1 cellular context compared by ENCODE assay signal in genomic region chr7:130153251-130153908, GRCh38.
TF ChIP-seq lines count a peak whose summit lies in the region.

No MANE protein-coding gene starts in this region.

TF ChIP-seq in GM23338, 12 proteins besides CTCF, POLR2A, EP300 and RAD21 (continued from another document):
- TF ChIP-seq ZNF462 (CRISPR knock-in tag; IDR thresholded peaks at IDR 0.05) (no peak), EZH2phosphoT487 (IDR thresholded peaks at IDR 0.05; ENCODE audit: unreplicated experiment) (no peak), ZNF331 (CRISPR knock-in tag; IDR thresholded peaks at IDR 0.05; ENCODE audit: low read depth) (no peak), EZH2 (IDR thresholded peaks at IDR 0.05; ENCODE audit: low read depth, unreplicated experiment) (no peak)
- TF ChIP-seq, protein P1, sequence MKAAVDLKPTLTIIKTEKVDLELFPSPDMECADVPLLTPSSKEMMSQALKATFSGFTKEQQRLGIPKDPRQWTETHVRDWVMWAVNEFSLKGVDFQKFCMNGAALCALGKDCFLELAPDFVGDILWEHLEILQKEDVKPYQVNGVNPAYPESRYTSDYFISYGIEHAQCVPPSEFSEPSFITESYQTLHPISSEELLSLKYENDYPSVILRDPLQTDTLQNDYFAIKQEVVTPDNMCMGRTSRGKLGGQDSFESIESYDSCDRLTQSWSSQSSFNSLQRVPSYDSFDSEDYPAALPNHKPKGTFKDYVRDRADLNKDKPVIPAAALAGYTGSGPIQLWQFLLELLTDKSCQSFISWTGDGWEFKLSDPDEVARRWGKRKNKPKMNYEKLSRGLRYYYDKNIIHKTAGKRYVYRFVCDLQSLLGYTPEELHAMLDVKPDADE (IDR thresholded peaks at IDR 0.05) = no peak
TF ChIP-seq in GM23338: peak in this region for 0.
